8 cellular contexts compared by ENCODE assay signal in the genomic region with DNA sequence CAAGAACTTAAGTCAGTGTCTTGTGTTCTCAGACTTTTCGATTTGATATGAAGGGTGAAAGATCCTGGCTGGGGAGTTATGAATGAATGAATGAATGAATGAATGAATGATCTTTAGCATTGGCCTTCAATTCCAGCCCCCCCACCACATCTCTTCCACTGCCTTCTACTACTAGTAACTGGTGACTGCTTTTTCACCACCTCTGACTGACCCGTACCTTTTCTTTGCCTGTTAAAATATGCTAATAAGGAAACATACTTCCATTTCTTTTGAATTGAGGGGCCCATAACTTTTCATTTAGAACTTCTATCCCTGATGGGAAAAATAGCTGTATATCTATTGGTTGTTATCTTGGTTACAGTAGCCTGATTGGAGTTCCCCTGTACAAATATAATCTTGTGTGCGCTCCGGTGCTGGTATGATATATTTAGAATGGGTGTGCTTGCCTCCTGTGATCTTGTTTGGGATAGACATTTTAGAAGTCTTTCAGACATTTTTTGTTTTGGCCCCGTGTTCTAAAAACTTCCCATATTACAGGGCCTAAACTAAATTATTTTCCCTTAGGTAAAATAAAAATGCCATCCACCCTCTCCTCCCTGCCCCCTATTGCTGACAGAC. TPM values are rescaled to one million over a fixed set of nuclear protein-coding genes. Genes with fewer than 3 reads are reported as not detected.
DNase-seq lines count a peak whose midpoint lies in the region; ATAC-seq and TF ChIP-seq lines count a peak whose summit lies in the region.

No MANE protein-coding gene starts in this region.

- no peaks in the 10 kb centered on the region for H3K27me3 ChIP-seq in lower lobe of right lung (ENCODE audit: low read depth)

- ATAC-seq in lower lobe of right lung = no peak

- TF ChIP-seq CTCF in lower lobe of right lung (IDR thresholded peaks at IDR 0.05) (no peak), type B pancreatic cell (conservative IDR thresholded peaks at IDR 0.05) (no peak)

- no peak overlapping the region for H3K4me3 ChIP-seq in lower lobe of right lung

- H3K27ac ChIP-seq in lower lobe of right lung = peak overlapping the region; percentile 75

- H3K4me1 ChIP-seq in lower lobe of right lung = peaks cover 66% of the 10 kb centered on the region

- peak overlapping the region; percentile 74 for H3K27ac Mint-ChIP-seq in activated naive CD4-positive, alpha-beta T cell treated with anti-CD3 and anti-CD28 coated beads, Interleukin-2, amount 10 ng/mL, durations not matched to agents 7 days and 5 days
- H3K27ac Mint-ChIP-seq in activated naive CD8-positive, alpha-beta T cell treated with anti-CD3 and anti-CD28 coated beads for 36 hours = peak overlapping the region; percentile 75
- H3K27ac Mint-ChIP-seq in type B pancreatic cell = peak overlapping the region; percentile 85

- no peak for DNase-seq in activated naive CD4-positive, alpha-beta T cell treated with anti-CD3 and anti-CD28 coated beads, Interleukin-2, amount 10 ng/mL, durations not matched to agents 7 days and 5 days
- no peak for DNase-seq in activated naive CD4-positive, alpha-beta T cell treated with anti-CD3 and anti-CD28 coated beads, Interleukin-2, amount 50 U/mL, for 16 hours
- DNase-seq in activated naive CD8-positive, alpha-beta T cell treated with anti-CD3 and anti-CD28 coated beads for 36 hours = no peak
- no peak for DNase-seq in lower lobe of right lung
- DNase-seq in type B pancreatic cell (ENCODE audit: extremely low spot score, unreplicated experiment) = no peak
- DNase-seq in posterior vena cava (ENCODE audit: low spot score) = no peak
- no peak for DNase-seq in DMS79 (lab: John Stamatoyannopoulos, UW)
- DNase-seq in OCI-M1 (lab: John Stamatoyannopoulos, UW) = no peak

- H3K9me3 ChIP-seq in lower lobe of right lung = no peaks in the 10 kb centered on the region

- H3K4me1 Mint-ChIP-seq in activated naive CD4-positive, alpha-beta T cell treated with anti-CD3 and anti-CD28 coated beads, Interleukin-2, amount 10 ng/mL, durations not matched to agents 7 days and 5 days = peaks cover 66% of the 10 kb centered on the region
- peaks cover 52% of the 10 kb centered on the region for H3K4me1 Mint-ChIP-seq in activated naive CD8-positive, alpha-beta T cell treated with anti-CD3 and anti-CD28 coated beads for 36 hours
- peaks cover 46% of the 10 kb centered on the region for H3K4me1 Mint-ChIP-seq in type B pancreatic cell (ENCODE audit: unreplicated experiment)

- CTCF ChIA-PET in activated naive CD4-positive, alpha-beta T cell treated with anti-CD3 and anti-CD28 coated beads, Interleukin-2, amount 10 ng/mL, durations not matched to agents 7 days and 5 days (lab: Charles Lee) = interaction anchor here (1.2 to 2.6 kb wide), 2 partner anchors 40 to 51 kb away, joined by 3 to 10 read pairs; no protein-coding TSS in a partner anchor

- peaks cover 45% of the 10 kb centered on the region for H3K36me3 Mint-ChIP-seq in activated naive CD4-positive, alpha-beta T cell treated with anti-CD3 and anti-CD28 coated beads, Interleukin-2, amount 10 ng/mL, durations not matched to agents 7 days and 5 days
- H3K36me3 Mint-ChIP-seq in activated naive CD8-positive, alpha-beta T cell treated with anti-CD3 and anti-CD28 coated beads for 36 hours = peaks cover 50% of the 10 kb centered on the region
- peaks cover 10% of the 10 kb centered on the region for H3K36me3 Mint-ChIP-seq in type B pancreatic cell

- H3K27me3 Mint-ChIP-seq in activated naive CD4-positive, alpha-beta T cell treated with anti-CD3 and anti-CD28 coated beads, Interleukin-2, amount 10 ng/mL, durations not matched to agents 7 days and 5 days = no peaks in the 10 kb centered on the region
- no peaks in the 10 kb centered on the region for H3K27me3 Mint-ChIP-seq in activated naive CD8-positive, alpha-beta T cell treated with anti-CD3 and anti-CD28 coated beads for 36 hours
- no peaks in the 10 kb centered on the region for H3K27me3 Mint-ChIP-seq in type B pancreatic cell

- no peaks in the 10 kb centered on the region for H3K36me3 ChIP-seq in lower lobe of right lung

- intact Hi-C loops in lower lobe of right lung (cut with DNase I) = no loop called here
- intact Hi-C loops in posterior vena cava (cut with DNase I) = no loop called here

- H3K4me3 Mint-ChIP-seq in activated naive CD4-positive, alpha-beta T cell treated with anti-CD3 and anti-CD28 coated beads, Interleukin-2, amount 10 ng/mL, durations not matched to agents 7 days and 5 days = peak overlapping the region; percentile 17
- H3K4me3 Mint-ChIP-seq in activated naive CD8-positive, alpha-beta T cell treated with anti-CD3 and anti-CD28 coated beads for 36 hours = peak overlapping the region; percentile 40
- peak overlapping the region; percentile 46 for H3K4me3 Mint-ChIP-seq in type B pancreatic cell

- no peaks in the 10 kb centered on the region for H3K9me3 Mint-ChIP-seq in activated naive CD4-positive, alpha-beta T cell treated with anti-CD3 and anti-CD28 coated beads, Interleukin-2, amount 10 ng/mL, durations not matched to agents 7 days and 5 days
- peaks cover 3% of the 10 kb centered on the region for H3K9me3 Mint-ChIP-seq in activated naive CD8-positive, alpha-beta T cell treated with anti-CD3 and anti-CD28 coated beads for 36 hours
- H3K9me3 Mint-ChIP-seq in type B pancreatic cell = no peaks in the 10 kb centered on the region

RNA-seq across cellular contexts. Expression of a gene that starts 3.4 kb away (rescaled TPM):
- 10 to 100 TPM; 22.8 to 25.0 TPM for total RNA-seq in activated naive CD8-positive, alpha-beta T cell treated with anti-CD3 and anti-CD28 coated beads for 36 hours
- 23.3 TPM for total RNA-seq in lower lobe of right lung
- 30.6 and 31.7 TPM in 2 replicates for total RNA-seq in type B pancreatic cell (ENCODE audit: low replicate concordance)
- 10 to 100 TPM; 32.7 to 38.8 TPM for total RNA-seq in posterior vena cava

RNA-seq across cellular contexts. Expression of a gene that starts 3.8 kb away (rescaled TPM):
- total RNA-seq in activated naive CD8-positive, alpha-beta T cell treated with anti-CD3 and anti-CD28 coated beads for 36 hours = 1 to 10 TPM; 7.7 to 8.2 TPM
- total RNA-seq in lower lobe of right lung (20.7 TPM), type B pancreatic cell (ENCODE audit: low replicate concordance) (12.9 and 13.5 TPM in 2 replicates), posterior vena cava (10 to 100 TPM; 27.7 to 30.6 TPM)
